In genomic region chr2:149020432-149020851, GRCh38 we compare ENCODE assay signal across 12 cellular contexts. TPM values are rescaled to one million over a fixed set of nuclear protein-coding genes. Genes with fewer than 3 reads are reported as not detected.
A peak's percentile ranks its signal among the peaks of the same experiment; 100 is the strongest.
DNase-seq lines count a peak whose midpoint lies in the region; ATAC-seq and TF ChIP-seq lines count a peak whose summit lies in the region.
"Had no signal": no experiment of that assay in that cellular context is flagged by ENCODE, and none has a peak within 500 bp of the region (broad histone marks: within the 10 kb centered on the region; RNA-seq: fewer than 3 reads in every experiment).

No MANE protein-coding gene starts in this region.

- H3K4me3 Mint-ChIP-seq in natural killer cell, result no peak overlapping the region
- H3K4me3 Mint-ChIP-seq: stimulated activated naive CD8-positive, alpha-beta T cell treated with anti-CD3 and anti-CD28 coated beads, Interleukin-15, Interleukin-2, amounts not matched to agents 100 ng/mL and 50 ng/mL, for 24 hours had no signal

- H3K27ac ChIP-seq in breast epithelium (peak overlapping the region in 1 of 2 donors; percentile 27), left ventricle myocardium inferior (replicated peaks) (no peak overlapping the region)
- H3K27ac ChIP-seq: ascending aorta, parathyroid adenoma had no signal

- intact Hi-C loops in breast epithelium (cut with DNase I; ENCODE audit: low total_unique reads) (no loop called here), natural killer cell (cut with micrococcal nuclease) (no loop called here), left ventricle myocardium inferior (cut with micrococcal nuclease) (no loop called here)

- TF ChIP-seq CTCF in breast epithelium (IDR thresholded peaks at IDR 0.05) (peak in 1 of 3 donors; percentile 10), natural killer cell (IDR thresholded peaks at IDR 0.05) (no peak), GM13976 (IDR thresholded peaks at IDR 0.05; ENCODE audit: borderline replicate concordance, control extremely low read depth, extremely low read depth, insufficient read depth, missing control alignments) (no peak), left ventricle myocardium inferior (IDR thresholded peaks at IDR 0.05; ENCODE audit: borderline replicate concordance) (no peak)

- H3K4me1 ChIP-seq in breast epithelium, result no peaks in the 10 kb centered on the region
- no peaks in the 10 kb centered on the region for H3K4me1 ChIP-seq in left ventricle myocardium inferior
- H3K4me1 ChIP-seq: parathyroid adenoma had no signal

- peaks cover 8 to 10% of the 10 kb centered on the region in 2 donors for H3K4me1 Mint-ChIP-seq in natural killer cell

- no peaks in the 10 kb centered on the region for H3K9me3 Mint-ChIP-seq in natural killer cell
- H3K9me3 Mint-ChIP-seq: stimulated activated naive CD8-positive, alpha-beta T cell treated with anti-CD3 and anti-CD28 coated beads, Interleukin-15, Interleukin-2, amounts not matched to agents 100 ng/mL and 50 ng/mL, for 24 hours had no signal

- H3K27me3 ChIP-seq in breast epithelium (no peaks in the 10 kb centered on the region), left ventricle myocardium inferior (ENCODE audit: low read depth) (peaks cover 14% of the 10 kb centered on the region)
- H3K27me3 ChIP-seq: ascending aorta had no signal

- in situ Hi-C loops in GM13976 (cut with MboI; ENCODE audit: low sequenced_read_pairs, unreplicated experiment), result loop anchor here (10.0 kb wide), 2 partner anchors 294 to 544 kb away; no protein-coding TSS in a partner anchor

- no peak overlapping the region for H3K27ac Mint-ChIP-seq in natural killer cell
- H3K27ac Mint-ChIP-seq: stimulated activated naive CD8-positive, alpha-beta T cell treated with anti-CD3 and anti-CD28 coated beads, Interleukin-15, Interleukin-2, amounts not matched to agents 100 ng/mL and 50 ng/mL, for 24 hours had no signal

- H3K36me3 Mint-ChIP-seq in natural killer cell, result no peaks in the 10 kb centered on the region

- H3K4me3 ChIP-seq in breast epithelium (no peak overlapping the region), left ventricle myocardium inferior (no peak overlapping the region)
- H3K4me3 ChIP-seq: ascending aorta had no signal

- H3K36me3 ChIP-seq in breast epithelium, result no peaks in the 10 kb centered on the region
- H3K36me3 ChIP-seq in left ventricle myocardium inferior, result no peaks in the 10 kb centered on the region
- H3K36me3 ChIP-seq: ascending aorta had no signal

- TF ChIP-seq POLR2A in breast epithelium (IDR thresholded peaks at IDR 0.05), result no peak

- peak; percentile 40 to 67 for DNase-seq in breast epithelium (ENCODE audit: low spot score in 2 of 2)
- no peak for DNase-seq in natural killer cell
- no peak for DNase-seq in activated CD4-positive, CD25-positive, alpha-beta regulatory T cell (lab: John Stamatoyannopoulos, UW)
- DNase-seq in GM13976 (ENCODE audit: low spot score), result no peak
- no peak for DNase-seq in left ventricle myocardium inferior
- DNase-seq: T-helper 9 cell had no signal

- H3K27me3 Mint-ChIP-seq in natural killer cell (ENCODE audit: low read depth in 2 of 2), result peaks cover 20 to 21% of the 10 kb centered on the region in 2 donors
- H3K27me3 Mint-ChIP-seq: stimulated activated naive CD8-positive, alpha-beta T cell treated with anti-CD3 and anti-CD28 coated beads, Interleukin-15, Interleukin-2, amounts not matched to agents 100 ng/mL and 50 ng/mL, for 24 hours had no signal

- no peaks in the 10 kb centered on the region for H3K9me3 ChIP-seq in breast epithelium
- H3K9me3 ChIP-seq in left ventricle myocardium inferior (replicated peaks), result no peaks in the 10 kb centered on the region
- H3K9me3 ChIP-seq: ascending aorta had no signal

- ATAC-seq in GM18499 (IDR thresholded peaks at IDR 0.05; ENCODE audit: insufficient read depth, unreplicated experiment) (peak; percentile 24), GM21526 (IDR thresholded peaks at IDR 0.05; ENCODE audit: low FRiP score, unreplicated experiment) (peak; percentile 38), HG03439 (IDR thresholded peaks at IDR 0.05; ENCODE audit: unreplicated experiment) (peak; percentile 40), natural killer cell (no peak)

RNA-seq across cellular contexts. Expression of gene LYPD6B, which starts 18.1 kb away (rescaled TPM):
- 10 to 100 TPM in 2 of 3 donors, under 1 TPM in 1; 0.32 to 41.4 (median 21.0) TPM for total RNA-seq in breast epithelium
- total RNA-seq in natural killer cell, result not detected
- total RNA-seq in left ventricle myocardium inferior, result not detected
- total RNA-seq: ascending aorta had no signal

Comparison
In these comparisons a context has a peak if more than half of its experiments do, and no peak if none do; other contexts are left out.
1. ATAC-seq: peak in GM18499 (single experiment), GM21526 (single experiment) and HG03439 (single experiment); none in natural killer cell (0 of 3).
2. DNase-seq: peak in breast epithelium (2 of 2); none in natural killer cell (single experiment), activated CD4-positive, CD25-positive, alpha-beta regulatory T cell (0 of 4), GM13976 (single experiment) and left ventricle myocardium inferior (single experiment).